Comparison of ENCODE assay signal across 24 cellular contexts in genomic region chr5:1840741-1841521, GRCh38. TPM values are rescaled to one million over a fixed set of nuclear protein-coding genes. Genes with fewer than 3 reads are reported as not detected.
DNase-seq lines count a peak whose midpoint lies in the region; ATAC-seq, FAIRE-seq and TF ChIP-seq lines count a peak whose summit lies in the region.
"Had no signal": no experiment of that assay in that cellular context is flagged by ENCODE, and none has a peak within 500 bp of the region (broad histone marks: within the 10 kb centered on the region; RNA-seq: fewer than 3 reads in every experiment).

No MANE protein-coding gene starts in this region.

- no peak for FAIRE-seq in K562 (lab: Jason Lieb, UNC)
- FAIRE-seq: frontal cortex had no signal

- H3K9me1 ChIP-seq in K562 (ENCODE audit: control insufficient read depth, insufficient read depth, low read length) = no peaks in the 10 kb centered on the region

- WGBS in K562 (ENCODE audit: insufficient coverage, low coverage, missing lambda C conversion rate) = 3% methylated on average over 31 of the region's 31 CpGs
- WGBS in right cardiac atrium = 30% methylated on average over 31 of the region's 31 CpGs

- CTCF ChIA-PET in K562 (lab: Yijun Ruan, JAX; ENCODE audit: low intra/inter-chr PET ratio) = no interaction called here

- no peak for TF ChIP-seq CTCF in K562 (IDR thresholded peaks at IDR 0.05 in 2 of 3, conservative IDR thresholded peaks at IDR 0.05 in 1 of 3; ENCODE audit: insufficient read depth in 2 of 3, low read depth in 1 of 3, low read length in 3 of 3)
- TF ChIP-seq CTCF in osteoblast (IDR thresholded peaks at IDR 0.05; ENCODE audit: extremely low read depth, low read depth, low read length) = no peak

- POLR2A ChIA-PET in K562 (lab: Yijun Ruan, JAX) = interaction anchor here (0.7 to 1.9 kb wide), 2 partner anchors 12 to 125 kb away, joined by 4 to 5 read pairs; no protein-coding TSS in a partner anchor

- H3K27ac ChIP-seq in K562 (ENCODE audit: extremely low read depth, low read depth, low read length) = no peak overlapping the region; the same call in 2 of the 3 replicates
- peak overlapping the region; percentile 9 for H3K27ac ChIP-seq in right cardiac atrium (ENCODE audit: low read length)
- H3K27ac ChIP-seq in osteoblast (ENCODE audit: low read depth, low read length) = no peak overlapping the region
- H3K27ac ChIP-seq: breast epithelium, epithelial cell of prostate had no signal

- intact Hi-C loops in K562 (cut with micrococcal nuclease) = no loop called here
- intact Hi-C loops in right cardiac atrium (cut with DNase I) = no loop called here

- no peak for TF ChIP-seq EP300 in K562 (IDR thresholded peaks at IDR 0.05; ENCODE audit: low read length)

- H2AFZ ChIP-seq in K562 (ENCODE audit: low read depth, low read length) (no peak overlapping the region), osteoblast (ENCODE audit: low read length) (no peak overlapping the region)

- peak; percentile 87 for DNase-seq in H7
- DNase-seq in K562 (ENCODE audit: extremely low read depth in 1 of 4, low spot score in 3 of 4) = no peak
- DNase-seq in right cardiac atrium = peak; percentile 44 to 82 (median 80)
- peak; percentile 67 for DNase-seq in osteoblast (ENCODE audit: insufficient read length, low spot score, missing footprints)
- no peak for DNase-seq in anterior cingulate cortex (lab: John Stamatoyannopoulos, UW)
- DNase-seq in NCI-H2107 (lab: John Stamatoyannopoulos, UW) = no peak
- DNase-seq: activated CD4-positive, alpha-beta T cell treated with anti-CD3 and anti-CD28 coated beads, Interleukin-2, amount 10 ng/mL, durations not matched to agents 24 days and 14 days; activated effector memory CD4-positive, alpha-beta T cell treated with Interleukin-2 at 50 U/mL for 16 hours; activated naive CD8-positive, alpha-beta T cell treated with anti-CD3 and anti-CD28 coated beads, Interleukin-2, amount 50 U/mL, for 24 hours; Caco-2; dermis blood vessel endothelial cell; EL; NCI-H1694 treated with DMSO at 0.1 percent for 48 hours; occipital lobe; RPMI8226; stimulated activated naive CD8-positive, alpha-beta T cell treated with anti-CD3 and anti-CD28 coated beads, Interleukin-15, Interleukin-2, amounts not matched to agents 100 U/mL and 50 U/mL, for 24 hours; trophoblast cell had no signal

- BruUV-seq in K562 (replicated peaks; lab: Mats Ljungman, UMichigan) = no TSS peak

- H3K4me1 ChIP-seq in K562 (replicated peaks in 1 of 2; ENCODE audit: control insufficient read depth in 2 of 2, insufficient read depth in 2 of 2, low read length in 2 of 2) = peaks cover 0 to 23% of the 10 kb centered on the region in 2 experiments; a peak in 2 of 5 replicates
- no peaks in the 10 kb centered on the region for H3K4me1 ChIP-seq in right cardiac atrium (ENCODE audit: control insufficient read depth, insufficient read depth, low read length)
- no peaks in the 10 kb centered on the region for H3K4me1 ChIP-seq in osteoblast (ENCODE audit: insufficient read depth, low read length)
- H3K4me1 ChIP-seq: breast epithelium, HAP-1 had no signal

- H3K27me3 ChIP-seq in H7 (ENCODE audit: control insufficient read depth, insufficient read depth, low read length) = no peaks in the 10 kb centered on the region
- H3K27me3 ChIP-seq in K562 (ENCODE audit: control insufficient read depth in 2 of 2, insufficient read depth in 2 of 2, low read length in 2 of 2) = peaks cover 60 to 61% of the 10 kb centered on the region in 2 experiments
- H3K27me3 ChIP-seq in right cardiac atrium (ENCODE audit: control insufficient read depth, insufficient read depth) = no peaks in the 10 kb centered on the region
- H3K27me3 ChIP-seq in osteoblast (ENCODE audit: insufficient read depth, low read length) = peaks cover 4% of the 10 kb centered on the region

- H3K36me3 ChIP-seq in H7 (replicated peaks; ENCODE audit: control insufficient read depth, insufficient read depth, low read length) = no peaks in the 10 kb centered on the region
- no peaks in the 10 kb centered on the region for H3K36me3 ChIP-seq in K562 (ENCODE audit: control insufficient read depth, insufficient read depth, low read length)
- H3K36me3 ChIP-seq in osteoblast (ENCODE audit: insufficient read depth, low read length) = no peaks in the 10 kb centered on the region
- H3K36me3 ChIP-seq: breast epithelium, HAP-1 had no signal

- H3K9ac ChIP-seq in K562 (ENCODE audit: insufficient read depth in 1 of 2, low read depth in 2 of 2, low read length in 2 of 2) = no peak overlapping the region

- H3K79me2 ChIP-seq in K562 (ENCODE audit: control insufficient read depth, insufficient read depth, low read length) = no peaks in the 10 kb centered on the region
- H3K79me2 ChIP-seq in osteoblast (ENCODE audit: insufficient read depth, low read length) = no peaks in the 10 kb centered on the region

- H4K20me1 ChIP-seq in K562 (replicated peaks; ENCODE audit: control insufficient read depth, insufficient read depth, low read length) = peaks cover 21% of the 10 kb centered on the region
- H4K20me1 ChIP-seq in osteoblast (ENCODE audit: insufficient read depth, low read length) = no peaks in the 10 kb centered on the region

- in situ Hi-C loops in K562 (cut with MboI) = no loop called here

- no peak overlapping the region for H3K4me2 ChIP-seq in K562 (ENCODE audit: insufficient read depth, low read length)
- no peak overlapping the region for H3K4me2 ChIP-seq in osteoblast (ENCODE audit: insufficient read depth, low read length)

- peak; percentile 24 for ATAC-seq in K562
- ATAC-seq in right cardiac atrium = peak; percentile 82 to 86
- no peak for ATAC-seq in HG03039 (IDR thresholded peaks at IDR 0.05; ENCODE audit: unreplicated experiment)
- ATAC-seq in HG02571 (IDR thresholded peaks at IDR 0.05; ENCODE audit: unreplicated experiment) = no peak
- ATAC-seq: activated naive CD8-positive, alpha-beta T cell treated with anti-CD3 and anti-CD28 coated beads, Interleukin-2, amount 50 U/mL, for 24 hours; stimulated activated naive CD8-positive, alpha-beta T cell treated with anti-CD3 and anti-CD28 coated beads, Interleukin-15, Interleukin-2, amounts not matched to agents 100 U/mL and 50 U/mL, for 24 hours had no signal

- no peak overlapping the region for H3K4me3 ChIP-seq in H7 (ENCODE audit: insufficient read depth, low read depth, low read length)
- no peak overlapping the region for H3K4me3 ChIP-seq in K562
- H3K4me3 ChIP-seq in right cardiac atrium (ENCODE audit: low read length) = no peak overlapping the region
- H3K4me3 ChIP-seq in osteoblast (ENCODE audit: insufficient read depth, low read length) = no peak overlapping the region
- H3K4me3 ChIP-seq: breast epithelium, HAP-1 had no signal

- no peak for TF ChIP-seq RAD21 in K562 (CRISPR knock-in tag; conservative IDR thresholded peaks at IDR 0.05 in 1 of 2, IDR thresholded peaks at IDR 0.05 in 1 of 2)

- no peaks in the 10 kb centered on the region for H3K9me3 ChIP-seq in K562 (replicated peaks; ENCODE audit: control insufficient read depth, insufficient read depth, low read depth, low read length)
- no peaks in the 10 kb centered on the region for H3K9me3 ChIP-seq in right cardiac atrium (ENCODE audit: control insufficient read depth, low read length)
- no peaks in the 10 kb centered on the region for H3K9me3 ChIP-seq in osteoblast (ENCODE audit: low read depth, low read length)
- H3K9me3 ChIP-seq: breast epithelium, HAP-1 had no signal

- TF ChIP-seq POLR2A in K562 (conservative IDR thresholded peaks at IDR 0.05) = no peak

RNA-seq across cellular contexts. Expression of gene NDUFS6, which starts 39.7 kb away (rescaled TPM):
- 35.2 and 51.9 TPM in 2 replicates for total RNA-seq in H7 (2014; rRNA removed; shearing (Covaris generic))
- total RNA-seq in K562 (2011; cell fraction: chromatin; rRNA removed; ENCODE audit: low replicate concordance) = 19.2 and 34.5 TPM in 2 replicates
- 50.4 and 58.7 TPM in 2 replicates for total RNA-seq in K562 (2011; cell fraction: nucleolus; rRNA removed)
- 40.3 and 48.3 TPM in 2 replicates for total RNA-seq in K562 (2011; cell fraction: nucleoplasm; rRNA removed)
- total RNA-seq in K562 (2014; rRNA removed) (187 and 258 TPM in 2 replicates), K562 (2014; rRNA removed; fragmentation: Illumina TruSeq; extraction: Trizol) (61.1 and 77.0 TPM in 2 replicates), K562 (2015; rRNA removed; fragmentation: Illumina TruSeq; extraction: Trizol) (154 and 169 TPM in 2 replicates), K562 (2021) (97.2 and 104 TPM in 2 replicates), right cardiac atrium (10 to 100 TPM; 64.1 to 90.1 (median 76.8) TPM), osteoblast (19.2 and 23.9 TPM in 2 replicates)
- polyA plus RNA-seq in K562 (2011; rRNA removed) (52.7 and 54.7 TPM in 2 replicates), K562 (2014; fragmentation: Illumina TruSeq; extraction: Trizol) (73.1 and 114 TPM in 2 replicates), K562 (2014; fragmentation: Nextera tagmentation; extraction: Ambion mirVana) (10 to 100 TPM; 36.1 to 67.5 TPM), K562 (2014; rRNA removed) (238 and 291 TPM in 2 replicates), right cardiac atrium (216 TPM)
- polyA plus RNA-seq in K562 (2011; cell fraction: cytosol; rRNA removed) = 172 and 193 TPM in 2 replicates
- 53.4 and 60.6 TPM in 2 replicates for polyA plus RNA-seq in K562 (2011; cell fraction: nucleus; rRNA removed)
- polyA plus RNA-seq in K562 (2012) = 123 and 325 TPM in 2 replicates
- 23.4 and 29.5 TPM in 2 replicates for polyA minus RNA-seq in K562 (2011; rRNA and poly(A)+ RNA removed)
- 51.9 and 68.1 TPM in 2 replicates for polyA minus RNA-seq in K562 (2011; cell fraction: cytosol; rRNA and poly(A)+ RNA removed)
- 27.2 and 41.0 TPM in 2 replicates for polyA minus RNA-seq in K562 (2011; cell fraction: nucleus; rRNA and poly(A)+ RNA removed)

RNA-seq across cellular contexts. Expression of gene MRPL36, which starts 41.3 kb away (rescaled TPM):
- total RNA-seq in H7 (2014; rRNA removed; shearing (Covaris generic)) = 49.4 and 83.8 TPM in 2 replicates
- 26.7 and 58.3 TPM in 2 replicates for total RNA-seq in K562 (2011; cell fraction: chromatin; rRNA removed; ENCODE audit: low replicate concordance)
- total RNA-seq in K562 (2011; cell fraction: nucleolus; rRNA removed) = 61.8 and 76.9 TPM in 2 replicates
- 52.0 and 86.6 TPM in 2 replicates for total RNA-seq in K562 (2011; cell fraction: nucleoplasm; rRNA removed)
- 120 and 124 TPM in 2 replicates for total RNA-seq in K562 (2014; rRNA removed)
- 78.3 and 79.2 TPM in 2 replicates for total RNA-seq in K562 (2014; rRNA removed; fragmentation: Illumina TruSeq; extraction: Trizol)
- total RNA-seq in K562 (2015; rRNA removed; fragmentation: Illumina TruSeq; extraction: Trizol) = 98.6 and 111 TPM in 2 replicates
- total RNA-seq in K562 (2021) = 99.7 and 108 TPM in 2 replicates
- 126 and 153 TPM in 2 replicates for polyA plus RNA-seq in K562 (2011; rRNA removed)
- 98.6 and 153 TPM in 2 replicates for polyA plus RNA-seq in K562 (2011; cell fraction: cytosol; rRNA removed)
- polyA plus RNA-seq in K562 (2011; cell fraction: nucleus; rRNA removed) = 99.5 and 103 TPM in 2 replicates
- polyA plus RNA-seq in K562 (2012) = 83.2 and 123 TPM in 2 replicates
- polyA plus RNA-seq in K562 (2014; fragmentation: Illumina TruSeq; extraction: Trizol) = 120 and 123 TPM in 2 replicates
- 100 to 1,000 TPM; 550 to 557 TPM for polyA plus RNA-seq in K562 (2014; fragmentation: Nextera tagmentation; extraction: Ambion mirVana)
- polyA plus RNA-seq in K562 (2014; rRNA removed) = 184 and 199 TPM in 2 replicates
- polyA minus RNA-seq in K562 (2011; rRNA and poly(A)+ RNA removed) = 53.5 and 58.0 TPM in 2 replicates
- polyA minus RNA-seq in K562 (2011; cell fraction: cytosol; rRNA and poly(A)+ RNA removed) = 31.9 and 33.4 TPM in 2 replicates
- polyA minus RNA-seq in K562 (2011; cell fraction: nucleus; rRNA and poly(A)+ RNA removed) = 37.2 and 53.5 TPM in 2 replicates
- 10 to 100 TPM; 40.8 to 51.3 (median 48.1) TPM for total RNA-seq in right cardiac atrium
- polyA plus RNA-seq in right cardiac atrium = 104 TPM
- 35.1 and 35.7 TPM in 2 replicates for total RNA-seq in osteoblast

RNA-seq across cellular contexts. Expression of gene IRX4, which starts 41.8 kb away (rescaled TPM):
- total RNA-seq in H7 (2014; rRNA removed; shearing (Covaris generic)) = 15.4 and 17.9 TPM in 2 replicates
- 0.21 TPM in 1 of 2 replicates, not detected in the other for total RNA-seq in K562 (2011; cell fraction: chromatin; rRNA removed; ENCODE audit: low replicate concordance)
- total RNA-seq in K562 (2011; cell fraction: nucleolus; rRNA removed) = not detected in 2 replicates
- not detected in 2 replicates for total RNA-seq in K562 (2011; cell fraction: nucleoplasm; rRNA removed)
- not detected in 2 replicates for total RNA-seq in K562 (2014; rRNA removed)
- not detected in 2 replicates for total RNA-seq in K562 (2014; rRNA removed; fragmentation: Illumina TruSeq; extraction: Trizol)
- not detected in 2 replicates for total RNA-seq in K562 (2015; rRNA removed; fragmentation: Illumina TruSeq; extraction: Trizol)
- not detected in 2 replicates for total RNA-seq in K562 (2021)
- not detected in 2 replicates for polyA plus RNA-seq in K562 (2011; rRNA removed)
- not detected in 2 replicates for polyA plus RNA-seq in K562 (2011; cell fraction: cytosol; rRNA removed)
- 0.10 TPM in 1 of 2 replicates, not detected in the other for polyA plus RNA-seq in K562 (2011; cell fraction: nucleus; rRNA removed)
- 0.11 TPM in 1 of 2 replicates, not detected in the other for polyA plus RNA-seq in K562 (2012)
- not detected in 2 replicates for polyA plus RNA-seq in K562 (2014; fragmentation: Illumina TruSeq; extraction: Trizol)
- not detected for polyA plus RNA-seq in K562 (2014; fragmentation: Nextera tagmentation; extraction: Ambion mirVana)
- polyA plus RNA-seq in K562 (2014; rRNA removed) = not detected in 2 replicates
- not detected in 2 replicates for polyA minus RNA-seq in K562 (2011; rRNA and poly(A)+ RNA removed)
- not detected in 2 replicates for polyA minus RNA-seq in K562 (2011; cell fraction: cytosol; rRNA and poly(A)+ RNA removed)
- 0.11 TPM in 1 of 2 replicates, not detected in the other for polyA minus RNA-seq in K562 (2011; cell fraction: nucleus; rRNA and poly(A)+ RNA removed)
- total RNA-seq in right cardiac atrium = under 1 TPM in 1 of 4 donors, not detected in 3; 0.21 TPM
- polyA plus RNA-seq in right cardiac atrium = not detected
- not detected in 2 replicates for total RNA-seq in osteoblast
- total RNA-seq: activated CD4-positive, alpha-beta T cell treated with anti-CD3 and anti-CD28 coated beads, Interleukin-2, amount 10 ng/mL, durations not matched to agents 24 days and 14 days; Caco-2; dermis blood vessel endothelial cell; frontal cortex; liver; occipital lobe had no signal
- polyA plus RNA-seq: liver had no signal

Comparison
In these comparisons a context has a peak if more than half of its experiments do, and no peak if none do; other contexts are left out.
1. DNase-seq: peak in H7 (single experiment), right cardiac atrium (3 of 3) and osteoblast (single experiment); none in K562 (0 of 4), anterior cingulate cortex (0 of 58) and NCI-H2107 (single experiment).
2. ATAC-seq: peak in K562 (single experiment) and right cardiac atrium (2 of 2); none in HG03039 (single experiment) and HG02571 (single experiment).
3. RNA of gene IRX4, which starts 41.8 kb away (total RNA-seq): 15.4 to 17.9 TPM in H7; 0.21 TPM in K562, 0.21 TPM in right cardiac atrium and not detected in osteoblast; every median in the first group is over 10 times any median in the second.